Comparison of ENCODE assay signal across 8 cellular contexts in genomic region chr19:10431254-10431942, GRCh38. TPM values are rescaled to one million over a fixed set of nuclear protein-coding genes. Genes with fewer than 3 reads are reported as not detected.
DNase-seq lines count a peak whose midpoint lies in the region; ATAC-seq, FAIRE-seq and TF ChIP-seq lines count a peak whose summit lies in the region.

No MANE protein-coding gene starts in this region.

- BruUV-seq in K562 (replicated peaks; lab: Mats Ljungman, UMichigan): TSS peak; percentile 41

- H3K36me3 ChIP-seq in CD8-positive, alpha-beta T cell (ENCODE audit: insufficient read depth, low read length): no peaks in the 10 kb centered on the region
- no peaks in the 10 kb centered on the region for H3K36me3 ChIP-seq in Karpas-422 (ENCODE audit: insufficient read depth, low read length)
- H3K36me3 ChIP-seq in K562 (ENCODE audit: control insufficient read depth, insufficient read depth, low read length): peaks cover 13% of the 10 kb centered on the region; the same call in 1 of the 3 replicates
- H3K36me3 ChIP-seq in lower lobe of right lung: no peaks in the 10 kb centered on the region
- no peaks in the 10 kb centered on the region for H3K36me3 ChIP-seq in upper lobe of left lung

- H3K4me2 ChIP-seq in Karpas-422 (ENCODE audit: low read depth, low read length, poor library complexity, severe bottlenecking): peak overlapping the region; percentile 71
- H3K4me2 ChIP-seq in K562 (ENCODE audit: insufficient read depth, low read length): peak overlapping the region; percentile 94

- H3K9me3 ChIP-seq in CD8-positive, alpha-beta T cell (ENCODE audit: low read length): no peaks in the 10 kb centered on the region
- H3K9me3 ChIP-seq in Karpas-422 (ENCODE audit: low read length): no peaks in the 10 kb centered on the region
- H3K9me3 ChIP-seq in K562 (replicated peaks; ENCODE audit: control insufficient read depth, insufficient read depth, low read depth, low read length): no peaks in the 10 kb centered on the region
- no peaks in the 10 kb centered on the region for H3K9me3 ChIP-seq in lower lobe of right lung
- H3K9me3 ChIP-seq in upper lobe of left lung: no peaks in the 10 kb centered on the region

- H3K27me3 Mint-ChIP-seq in CD8-positive, alpha-beta T cell (ENCODE audit: low read depth): peaks cover 23% of the 10 kb centered on the region

- DNase-seq in CD8-positive, alpha-beta T cell: peak in 3 of 7 experiments; percentile 52 to 66 (median 57)
- DNase-seq in Karpas-422 (peak; percentile 62), K562 (ENCODE audit: extremely low read depth in 1 of 4, low spot score in 3 of 4) (peak; percentile 43 to 68 (median 53)), lower lobe of right lung (peak; percentile 76), upper lobe of left lung (peak in 1 of 2 donors; percentile 58), foreskin melanocyte (no peak), kidney glomerular epithelial cell (lab: John Stamatoyannopoulos, UW) (no peak), KBM-7 (no peak)

- peaks cover 7% of the 10 kb centered on the region for H3K27me3 ChIP-seq in CD8-positive, alpha-beta T cell (ENCODE audit: insufficient read depth, low read length)
- no peaks in the 10 kb centered on the region for H3K27me3 ChIP-seq in Karpas-422 (ENCODE audit: low read length)
- no peaks in the 10 kb centered on the region for H3K27me3 ChIP-seq in K562 (ENCODE audit: control insufficient read depth in 2 of 2, insufficient read depth in 2 of 2, low read length in 2 of 2)
- no peaks in the 10 kb centered on the region for H3K27me3 ChIP-seq in lower lobe of right lung (ENCODE audit: low read depth)
- H3K27me3 ChIP-seq in upper lobe of left lung: no peaks in the 10 kb centered on the region

- H3K9me3 Mint-ChIP-seq in CD8-positive, alpha-beta T cell: no peaks in the 10 kb centered on the region

- in situ Hi-C loops in K562 (cut with MboI): no loop called here
- in situ Hi-C loops in KBM-7 (cut with MboI; ENCODE audit: low pct_unique_long_range_greater_than_20kb, low sequenced_read_pairs): no loop called here

- ATAC-seq in CD8-positive, alpha-beta T cell: peak; percentile 2
- peak; percentile 27 for ATAC-seq in K562
- ATAC-seq in lower lobe of right lung: peak; percentile 28 to 45
- ATAC-seq in upper lobe of left lung (ENCODE audit: low FRiP score in 2 of 2): peak; percentile 20 to 41

- peak overlapping the region; percentile 87 for H3K4me3 Mint-ChIP-seq in CD8-positive, alpha-beta T cell

- peak overlapping the region; percentile 43 for H3K27ac ChIP-seq in CD8-positive, alpha-beta T cell (ENCODE audit: low read depth, low read length)
- H3K27ac ChIP-seq in Karpas-422 (ENCODE audit: low read length) (no peak overlapping the region), K562 (ENCODE audit: extremely low read depth, low read depth, low read length) (peak overlapping the region; percentile 80), lower lobe of right lung (peak overlapping the region; percentile 72), upper lobe of left lung (peak overlapping the region; percentile 68 to 85 (median 84))

- no peak for TF ChIP-seq RAD21 in K562 (CRISPR knock-in tag; conservative IDR thresholded peaks at IDR 0.05 in 1 of 2, IDR thresholded peaks at IDR 0.05 in 1 of 2)

- H3K79me2 ChIP-seq in Karpas-422 (ENCODE audit: low read length): no peaks in the 10 kb centered on the region
- H3K79me2 ChIP-seq in K562 (ENCODE audit: control insufficient read depth, insufficient read depth, low read length): peaks cover 67% of the 10 kb centered on the region

- no peaks in the 10 kb centered on the region for H3K9me1 ChIP-seq in K562 (ENCODE audit: control insufficient read depth, insufficient read depth, low read length)

- peaks cover 51% of the 10 kb centered on the region for H3K4me1 Mint-ChIP-seq in CD8-positive, alpha-beta T cell (ENCODE audit: low read depth)

- peak overlapping the region; percentile 52 for H3K4me3 ChIP-seq in CD8-positive, alpha-beta T cell (ENCODE audit: low read depth, low read length)
- H3K4me3 ChIP-seq in Karpas-422 (ENCODE audit: low read length) (peak overlapping the region; percentile 66), K562 (peak overlapping the region; percentile 64), lower lobe of right lung (peak overlapping the region; percentile 83), upper lobe of left lung (peak overlapping the region; percentile 72 to 92 (median 80))

- intact Hi-C loops in CD8-positive, alpha-beta T cell (cut with DNase I, micrococcal nuclease): loop anchor here in 1 of 2 experiments (2.0 kb wide), 1 partner anchor 15 kb away; no protein-coding TSS in a partner anchor
- intact Hi-C loops in K562 (cut with micrococcal nuclease): no loop called here
- intact Hi-C loops in lower lobe of right lung (cut with DNase I): no loop called here

- H2AFZ ChIP-seq in Karpas-422 (ENCODE audit: low read length): 0 out of 2 replicates have a peak overlapping the region, but pooled peaks have one; percentile 62
- peak overlapping the region; percentile 75 for H2AFZ ChIP-seq in K562 (ENCODE audit: low read depth, low read length)

- H3K36me3 Mint-ChIP-seq in CD8-positive, alpha-beta T cell: no peaks in the 10 kb centered on the region

- no peak for TF ChIP-seq EP300 in K562 (IDR thresholded peaks at IDR 0.05; ENCODE audit: low read length)
- TF ChIP-seq EP300 in upper lobe of left lung (IDR thresholded peaks at IDR 0.05): no peak

- FAIRE-seq in K562 (lab: Jason Lieb, UNC): peak; percentile 86

- WGBS in K562 (ENCODE audit: insufficient coverage, low coverage, missing lambda C conversion rate): 2% methylated on average over 19 of the region's 25 CpGs
- 5 to 9% methylated on average over 15 to 24 of the region's 25 CpGs for WGBS in upper lobe of left lung, 2 donors

- no peak for TF ChIP-seq CTCF in CD8-positive, alpha-beta T cell (IDR thresholded peaks at IDR 0.05)
- TF ChIP-seq CTCF in K562 (IDR thresholded peaks at IDR 0.05 in 2 of 3, conservative IDR thresholded peaks at IDR 0.05 in 1 of 3; ENCODE audit: insufficient read depth in 2 of 3, low read depth in 1 of 3, low read length in 3 of 3) (peak in 1 of 3 experiments; percentile 36; a peak in 2 of 6 replicates), lower lobe of right lung (IDR thresholded peaks at IDR 0.05) (no peak), upper lobe of left lung (IDR thresholded peaks at IDR 0.05) (peak in 3 of 6 experiments; percentile 17 to 39 (median 25))

- no peaks in the 10 kb centered on the region for H3K9me2 ChIP-seq in Karpas-422 (replicated peaks; ENCODE audit: insufficient read depth, low read length)

- H3K27ac Mint-ChIP-seq in CD8-positive, alpha-beta T cell: peak overlapping the region; percentile 92

- POLR2A ChIA-PET in CD8-positive, alpha-beta T cell (lab: Charles Lee): interaction anchor here (1.0 kb wide), 1 partner anchor 10 kb away, joined by 4 read pairs; no protein-coding TSS in a partner anchor
- POLR2A ChIA-PET in K562 (lab: Yijun Ruan, JAX): interaction anchor here (0.6 to 0.8 kb wide), 3 partner anchors 12 to 50 kb away, joined by 3 to 4 read pairs (median 3); no protein-coding TSS in a partner anchor

- peaks cover 38% of the 10 kb centered on the region for H3K4me1 ChIP-seq in CD8-positive, alpha-beta T cell (ENCODE audit: insufficient read depth, low read length)
- H3K4me1 ChIP-seq in Karpas-422 (ENCODE audit: low read length) (peaks cover 18% of the 10 kb centered on the region), K562 (replicated peaks in 1 of 2; ENCODE audit: control insufficient read depth in 2 of 2, insufficient read depth in 2 of 2, low read length in 2 of 2) (peaks cover 16 to 50% of the 10 kb centered on the region in 2 experiments; a peak in 4 of 5 replicates), lower lobe of right lung (peaks cover 19% of the 10 kb centered on the region), upper lobe of left lung (peaks cover 22 to 39% (median 27%) of the 10 kb centered on the region in 4 donors)

- TF ChIP-seq POLR2A in K562 (conservative IDR thresholded peaks at IDR 0.05): peak; percentile 63
- TF ChIP-seq POLR2A in upper lobe of left lung (IDR thresholded peaks at IDR 0.05): no peak

- 0 out of 2 replicates have a peak, but pooled peaks cover 3% of the 10 kb centered on the region for H4K20me1 ChIP-seq in Karpas-422 (ENCODE audit: insufficient read depth, low read depth, low read length)
- no peaks in the 10 kb centered on the region; the same call in 1 of the 2 replicates for H4K20me1 ChIP-seq in K562 (replicated peaks; ENCODE audit: control insufficient read depth, insufficient read depth, low read length)

- CTCF ChIA-PET in CD8-positive, alpha-beta T cell (lab: Charles Lee): interaction anchor here (29.4 kb wide), 1 partner anchor 24 kb away, joined by 620 read pairs; the partner anchor contains the start of genes CDC37 and PDE4A
- CTCF ChIA-PET in K562 (lab: Yijun Ruan, JAX; ENCODE audit: low intra/inter-chr PET ratio): no interaction called here

- H3K9ac ChIP-seq in Karpas-422 (ENCODE audit: low read length) (peak overlapping the region; percentile 53), K562 (ENCODE audit: insufficient read depth in 1 of 2, low read depth in 2 of 2, low read length in 2 of 2) (peak overlapping the region; percentile 76 to 89)

RNA-seq across cellular contexts. Expression of gene PDE4A, which starts 11.1 kb away (rescaled TPM):
- total RNA-seq in CD8-positive, alpha-beta T cell: 10 to 100 TPM; 21.1 to 23.6 TPM
- 2.6 and 2.9 TPM in 2 replicates for total RNA-seq in Karpas-422 (2014; rRNA removed; shearing (Covaris generic); ENCODE audit: low replicate concordance)
- 30.8 and 75.5 TPM in 2 replicates for total RNA-seq in K562 (2011; cell fraction: chromatin; rRNA removed; ENCODE audit: low replicate concordance)
- 29.5 and 33.3 TPM in 2 replicates for total RNA-seq in K562 (2011; cell fraction: nucleolus; rRNA removed)
- 27.9 and 30.0 TPM in 2 replicates for total RNA-seq in K562 (2011; cell fraction: nucleoplasm; rRNA removed)
- total RNA-seq in K562 (2014; rRNA removed) (4.2 and 4.7 TPM in 2 replicates), K562 (2014; rRNA removed; fragmentation: Illumina TruSeq; extraction: Trizol) (3.2 and 3.6 TPM in 2 replicates), K562 (2015; rRNA removed; fragmentation: Illumina TruSeq; extraction: Trizol) (4.6 and 5.1 TPM in 2 replicates), K562 (2021) (25.5 and 26.9 TPM in 2 replicates), lower lobe of right lung (35.9 TPM), upper lobe of left lung (10 to 100 TPM; 22.8 to 38.2 (median 31.2) TPM)
- polyA plus RNA-seq in K562 (2011; rRNA removed) (6.0 and 7.6 TPM in 2 replicates), K562 (2014; fragmentation: Illumina TruSeq; extraction: Trizol) (15.1 and 16.5 TPM in 2 replicates), K562 (2014; fragmentation: Nextera tagmentation; extraction: Ambion mirVana) (under 1 TPM; 0.66 to 0.68 TPM), K562 (2014; rRNA removed) (14.2 and 14.3 TPM in 2 replicates)
- 7.1 and 9.9 TPM in 2 replicates for polyA plus RNA-seq in K562 (2011; cell fraction: cytosol; rRNA removed)
- polyA plus RNA-seq in K562 (2011; cell fraction: nucleus; rRNA removed): 16.4 and 26.9 TPM in 2 replicates
- polyA plus RNA-seq in K562 (2012): 12.3 and 18.3 TPM in 2 replicates
- 4.5 and 7.0 TPM in 2 replicates for polyA minus RNA-seq in K562 (2011; rRNA and poly(A)+ RNA removed)
- 14.0 and 20.1 TPM in 2 replicates for polyA minus RNA-seq in K562 (2011; cell fraction: cytosol; rRNA and poly(A)+ RNA removed)
- 8.8 and 9.9 TPM in 2 replicates for polyA minus RNA-seq in K562 (2011; cell fraction: nucleus; rRNA and poly(A)+ RNA removed)

RNA-seq across cellular contexts. Expression of gene CDC37, which starts 28.1 kb away (rescaled TPM):
- 100 to 1,000 TPM; 195 to 196 TPM for total RNA-seq in CD8-positive, alpha-beta T cell
- total RNA-seq in Karpas-422 (2014; rRNA removed; shearing (Covaris generic); ENCODE audit: low replicate concordance): 86.3 and 225 TPM in 2 replicates
- total RNA-seq in K562 (2011; cell fraction: chromatin; rRNA removed; ENCODE audit: low replicate concordance): 143 and 313 TPM in 2 replicates
- 204 and 248 TPM in 2 replicates for total RNA-seq in K562 (2011; cell fraction: nucleolus; rRNA removed)
- 196 and 198 TPM in 2 replicates for total RNA-seq in K562 (2011; cell fraction: nucleoplasm; rRNA removed)
- total RNA-seq in K562 (2014; rRNA removed): 374 and 442 TPM in 2 replicates
- 92.4 and 108 TPM in 2 replicates for total RNA-seq in K562 (2014; rRNA removed; fragmentation: Illumina TruSeq; extraction: Trizol)
- 227 and 233 TPM in 2 replicates for total RNA-seq in K562 (2015; rRNA removed; fragmentation: Illumina TruSeq; extraction: Trizol)
- total RNA-seq in K562 (2021): 220 and 242 TPM in 2 replicates
- 298 and 334 TPM in 2 replicates for polyA plus RNA-seq in K562 (2011; rRNA removed)
- 268 and 380 TPM in 2 replicates for polyA plus RNA-seq in K562 (2011; cell fraction: cytosol; rRNA removed)
- 1,074 and 1,365 TPM in 2 replicates for polyA plus RNA-seq in K562 (2011; cell fraction: nucleus; rRNA removed)
- 226 and 230 TPM in 2 replicates for polyA plus RNA-seq in K562 (2012)
- polyA plus RNA-seq in K562 (2014; fragmentation: Illumina TruSeq; extraction: Trizol): 188 and 265 TPM in 2 replicates
- 10 to 100 TPM in 1 of 2 experiments, 1 to 10 TPM in 1; 6.6 to 12.8 TPM for polyA plus RNA-seq in K562 (2014; fragmentation: Nextera tagmentation; extraction: Ambion mirVana)
- 481 and 538 TPM in 2 replicates for polyA plus RNA-seq in K562 (2014; rRNA removed)
- polyA minus RNA-seq in K562 (2011; rRNA and poly(A)+ RNA removed): 76.0 and 124 TPM in 2 replicates
- 83.3 and 94.9 TPM in 2 replicates for polyA minus RNA-seq in K562 (2011; cell fraction: cytosol; rRNA and poly(A)+ RNA removed)
- polyA minus RNA-seq in K562 (2011; cell fraction: nucleus; rRNA and poly(A)+ RNA removed): 51.0 and 68.2 TPM in 2 replicates
- 154 TPM for total RNA-seq in lower lobe of right lung
- total RNA-seq in upper lobe of left lung: 100 to 1,000 TPM; 104 to 388 (median 169) TPM

RNA-seq across cellular contexts. Expression of gene TYK2, which starts 51.0 kb away (rescaled TPM):
- total RNA-seq in CD8-positive, alpha-beta T cell: 100 to 1,000 TPM; 244 to 250 TPM
- 108 and 158 TPM in 2 replicates for total RNA-seq in Karpas-422 (2014; rRNA removed; shearing (Covaris generic); ENCODE audit: low replicate concordance)
- total RNA-seq in K562 (2011; cell fraction: chromatin; rRNA removed; ENCODE audit: low replicate concordance): 364 and 893 TPM in 2 replicates
- total RNA-seq in K562 (2011; cell fraction: nucleolus; rRNA removed): 386 and 391 TPM in 2 replicates
- 314 and 336 TPM in 2 replicates for total RNA-seq in K562 (2011; cell fraction: nucleoplasm; rRNA removed)
- 132 and 147 TPM in 2 replicates for total RNA-seq in K562 (2014; rRNA removed)
- total RNA-seq in K562 (2014; rRNA removed; fragmentation: Illumina TruSeq; extraction: Trizol): 56.6 and 57.5 TPM in 2 replicates
- 85.0 and 85.9 TPM in 2 replicates for total RNA-seq in K562 (2015; rRNA removed; fragmentation: Illumina TruSeq; extraction: Trizol)
- 123 and 144 TPM in 2 replicates for total RNA-seq in K562 (2021)
- polyA plus RNA-seq in K562 (2011; rRNA removed): 51.9 and 75.4 TPM in 2 replicates
- 57.5 and 76.1 TPM in 2 replicates for polyA plus RNA-seq in K562 (2011; cell fraction: cytosol; rRNA removed)
- 548 and 794 TPM in 2 replicates for polyA plus RNA-seq in K562 (2011; cell fraction: nucleus; rRNA removed)
- 111 and 155 TPM in 2 replicates for polyA plus RNA-seq in K562 (2012)
- 125 and 126 TPM in 2 replicates for polyA plus RNA-seq in K562 (2014; fragmentation: Illumina TruSeq; extraction: Trizol)
- polyA plus RNA-seq in K562 (2014; fragmentation: Nextera tagmentation; extraction: Ambion mirVana): 10 to 100 TPM; 15.0 to 19.9 TPM
- 174 and 182 TPM in 2 replicates for polyA plus RNA-seq in K562 (2014; rRNA removed)
- 14.0 and 30.4 TPM in 2 replicates for polyA minus RNA-seq in K562 (2011; rRNA and poly(A)+ RNA removed)
- 50.7 and 53.3 TPM in 2 replicates for polyA minus RNA-seq in K562 (2011; cell fraction: cytosol; rRNA and poly(A)+ RNA removed)
- 55.5 and 67.1 TPM in 2 replicates for polyA minus RNA-seq in K562 (2011; cell fraction: nucleus; rRNA and poly(A)+ RNA removed)
- total RNA-seq in lower lobe of right lung: 164 TPM
- 100 to 1,000 TPM in 5 of 6 donors, 10 to 100 TPM in 1; 91.5 to 569 (median 152) TPM for total RNA-seq in upper lobe of left lung

Comparison
In these comparisons a context has a peak if more than half of its experiments do, and no peak if none do; other contexts are left out.
1. DNase-seq: peak in Karpas-422 (single experiment), K562 (4 of 4) and lower lobe of right lung (single experiment); none in foreskin melanocyte (single experiment), kidney glomerular epithelial cell (single experiment) and KBM-7 (single experiment).
2. Peak in every context shown above with its lines, with median percentiles within 50 percentile points of each other: ATAC-seq and H3K4me3 ChIP-seq.